Comparison of ENCODE assay signal across 9 cellular contexts in genomic region chr16:85396879-85397871, GRCh38.
DNase-seq lines count a peak whose midpoint lies in the region; TF ChIP-seq lines count a peak whose summit lies in the region.
"Had no signal": no experiment of that assay in that cellular context is flagged by ENCODE, and none has a peak within 500 bp of the region (broad histone marks: within the 10 kb centered on the region; RNA-seq: fewer than 3 reads in every experiment).

No MANE protein-coding gene starts in this region.

- H3K27ac ChIP-seq in Karpas-422 (ENCODE audit: low read length) (no peak overlapping the region), sigmoid colon (peak overlapping the region; percentile 81 to 91 (median 86)), MM.1S (ENCODE audit: low read length) (no peak overlapping the region)

- DNase-seq in NCI-H2081 (lab: John Stamatoyannopoulos, UW): peak; percentile 30 to 69
- no peak for DNase-seq in NCI-H2081 treated with DMSO at 0.1 percent for 48 hours (lab: John Stamatoyannopoulos, UW)
- peak; percentile 77 for DNase-seq in Karpas-422
- peak; percentile 61 for DNase-seq in epithelial cell of esophagus (ENCODE audit: low read depth)
- DNase-seq in sigmoid colon: peak; percentile 65
- no peak for DNase-seq in retina
- DNase-seq in MM.1S: no peak
- no peak for DNase-seq in NCI-H446 treated with DMSO at 0.1 percent for 48 hours (lab: John Stamatoyannopoulos, UW)
- DNase-seq: activated T-cell treated with anti-CD3 and anti-CD28 coated beads, Interleukin-2, amount 50 U/mL, for 4 hours had no signal

- no peaks in the 10 kb centered on the region for H4K20me1 ChIP-seq in Karpas-422 (ENCODE audit: insufficient read depth, low read depth, low read length)
- no peaks in the 10 kb centered on the region for H4K20me1 ChIP-seq in MM.1S (ENCODE audit: insufficient read depth, low read length)

- no peak for TF ChIP-seq EP300 in sigmoid colon (IDR thresholded peaks at IDR 0.05)

- no peaks in the 10 kb centered on the region for H3F3A ChIP-seq in MM.1S (ENCODE audit: insufficient read depth, low read length)

- intact Hi-C loops in sigmoid colon (cut with DNase I): loop anchor here (10.0 kb wide), 1 partner anchor 318 kb away; no protein-coding TSS in a partner anchor

- peak; percentile 44 for TF ChIP-seq CTCF in epithelial cell of esophagus (IDR thresholded peaks at IDR 0.05; ENCODE audit: insufficient read depth, low read depth, low read length, missing control alignments)
- TF ChIP-seq CTCF in sigmoid colon (IDR thresholded peaks at IDR 0.05): no peak
- TF ChIP-seq CTCF in MM.1S (IDR thresholded peaks at IDR 0.05; ENCODE audit: low read length): no peak

- H2AFZ ChIP-seq in Karpas-422 (ENCODE audit: low read length): no peak overlapping the region
- no peak overlapping the region for H2AFZ ChIP-seq in MM.1S (ENCODE audit: low read length)

- H3K36me3 ChIP-seq in Karpas-422 (ENCODE audit: insufficient read depth, low read length): no peaks in the 10 kb centered on the region
- no peaks in the 10 kb centered on the region for H3K36me3 ChIP-seq in sigmoid colon
- H3K36me3 ChIP-seq in MM.1S (replicated peaks; ENCODE audit: insufficient read depth, low read length): no peaks in the 10 kb centered on the region

- 38 to 70% methylated on average over 25 of the region's 25 CpGs for WGBS in sigmoid colon, 2 donors

- H3K9me2 ChIP-seq in Karpas-422 (replicated peaks; ENCODE audit: insufficient read depth, low read length) (no peaks in the 10 kb centered on the region), MM.1S (replicated peaks; ENCODE audit: insufficient read depth, low read length) (no peaks in the 10 kb centered on the region)

- H3K9ac ChIP-seq in Karpas-422 (ENCODE audit: low read length) (peak overlapping the region; percentile 21; the same call in 1 of the 2 replicates), MM.1S (ENCODE audit: low read length) (no peak overlapping the region)

- H3K79me2 ChIP-seq in Karpas-422 (ENCODE audit: low read length) (no peaks in the 10 kb centered on the region), MM.1S (ENCODE audit: low read length) (no peaks in the 10 kb centered on the region)

- H3K4me3 ChIP-seq in Karpas-422 (ENCODE audit: low read length) (no peak overlapping the region), epithelial cell of esophagus (ENCODE audit: low read length) (no peak overlapping the region), sigmoid colon (no peak overlapping the region), MM.1S (ENCODE audit: low read length) (no peak overlapping the region)

- H3K9me3 ChIP-seq in Karpas-422 (ENCODE audit: low read length): no peaks in the 10 kb centered on the region
- H3K9me3 ChIP-seq in sigmoid colon: no peaks in the 10 kb centered on the region
- no peaks in the 10 kb centered on the region for H3K9me3 ChIP-seq in MM.1S (replicated peaks; ENCODE audit: insufficient read depth, low read length)

- TF ChIP-seq POLR2A in sigmoid colon (IDR thresholded peaks at IDR 0.05): no peak

- H3K4me1 ChIP-seq in Karpas-422 (ENCODE audit: low read length) (peaks cover 46% of the 10 kb centered on the region), sigmoid colon (peaks cover 0 to 50% (median 44%) of the 10 kb centered on the region in 4 donors), MM.1S (ENCODE audit: low read length) (no peaks in the 10 kb centered on the region)

- H3K27me3 ChIP-seq in Karpas-422 (ENCODE audit: low read length) (no peaks in the 10 kb centered on the region), sigmoid colon (no peaks in the 10 kb centered on the region), MM.1S (replicated peaks; ENCODE audit: insufficient read depth, low read length) (peaks cover 54% of the 10 kb centered on the region)

- H3K4me2 ChIP-seq in Karpas-422 (ENCODE audit: low read depth, low read length, poor library complexity, severe bottlenecking): peak overlapping the region; percentile 47
- no peak overlapping the region for H3K4me2 ChIP-seq in MM.1S (ENCODE audit: low read depth, low read length)

Comparison
In these comparisons a context has a peak if more than half of its experiments do, and no peak if none do; other contexts are left out.
1. DNase-seq: peak in NCI-H2081 (2 of 2), Karpas-422 (single experiment), epithelial cell of esophagus (single experiment) and sigmoid colon (single experiment); none in NCI-H2081 treated with DMSO at 0.1 percent for 48 hours (single experiment), retina (single experiment), MM.1S (single experiment) and NCI-H446 treated with DMSO at 0.1 percent for 48 hours (single experiment).
2. H3K27ac ChIP-seq: peak in sigmoid colon (4 of 4); none in Karpas-422 (single experiment) and MM.1S (single experiment).